In genomic region chr10:110129490-110129889, GRCh38 we compare ENCODE assay signal across 26 cellular contexts.
A peak's percentile ranks its signal among the peaks of the same experiment; 100 is the strongest.
DNase-seq lines count a peak whose midpoint lies in the region; ATAC-seq and TF ChIP-seq lines count a peak whose summit lies in the region.
"Had no signal": no experiment of that assay in that cellular context is flagged by ENCODE, and none has a peak within 500 bp of the region (broad histone marks: within the 10 kb centered on the region; RNA-seq: fewer than 3 reads in every experiment).

No MANE protein-coding gene starts in this region.

- H3K9me3 Mint-ChIP-seq in CD8-positive, alpha-beta memory T cell = no peaks in the 10 kb centered on the region
- H3K9me3 Mint-ChIP-seq in activated CD4-positive, alpha-beta memory T cell treated with anti-CD3 and anti-CD28 coated beads, Interleukin-2, amount 10 ng/mL, durations not matched to agents 7 days and 5 days = no peaks in the 10 kb centered on the region
- H3K9me3 Mint-ChIP-seq in endodermal cell = no peaks in the 10 kb centered on the region
- H3K9me3 Mint-ChIP-seq: IgD-negative memory B cell had no signal

- intact Hi-C loops in A673 (cut with micrococcal nuclease; ENCODE audit: unreplicated experiment) = no loop called here
- intact Hi-C loops in dorsolateral prefrontal cortex (cut with DNase I) = no loop called here

- H3K9ac ChIP-seq in endodermal cell (ENCODE audit: extremely low read depth, low read length, poor library complexity, severe bottlenecking) = no peak overlapping the region
- H3K9ac ChIP-seq: GM23248 had no signal

- no peaks in the 10 kb centered on the region for H3K27me3 ChIP-seq in A673 (replicated peaks; ENCODE audit: insufficient read depth, low read depth, low read length, poor library complexity)
- no peaks in the 10 kb centered on the region for H3K27me3 ChIP-seq in CD8-positive, alpha-beta memory T cell (ENCODE audit: insufficient read depth, low read length, poor library complexity, severe bottlenecking)
- H3K27me3 ChIP-seq in endodermal cell (ENCODE audit: control insufficient read depth, insufficient read depth, low read length, poor library complexity, severe bottlenecking) = no peaks in the 10 kb centered on the region
- no peaks in the 10 kb centered on the region for H3K27me3 ChIP-seq in dorsolateral prefrontal cortex
- H3K27me3 ChIP-seq in foreskin keratinocyte = no peaks in the 10 kb centered on the region

- no peak overlapping the region for H3K4me3 Mint-ChIP-seq in CD8-positive, alpha-beta memory T cell
- H3K4me3 Mint-ChIP-seq in activated CD4-positive, alpha-beta memory T cell treated with anti-CD3 and anti-CD28 coated beads, Interleukin-2, amount 10 ng/mL, durations not matched to agents 7 days and 5 days = no peak overlapping the region
- no peak overlapping the region for H3K4me3 Mint-ChIP-seq in endodermal cell
- H3K4me3 Mint-ChIP-seq: IgD-negative memory B cell had no signal

- no peak overlapping the region for H3K4me3 ChIP-seq in A673 (ENCODE audit: low read depth, low read length, poor library complexity, severe bottlenecking)
- no peak overlapping the region for H3K4me3 ChIP-seq in CD8-positive, alpha-beta memory T cell (ENCODE audit: low read length)
- no peak overlapping the region for H3K4me3 ChIP-seq in endodermal cell (ENCODE audit: low read length)
- H3K4me3 ChIP-seq in dorsolateral prefrontal cortex = no peak overlapping the region
- H3K4me3 ChIP-seq: GM23248 had no signal

- CTCF ChIA-PET in A673 (lab: Charles Lee) = no interaction called here
- CTCF ChIA-PET in CD8-positive, alpha-beta memory T cell (lab: Charles Lee) = interaction anchor here (1.0 kb wide), 1 partner anchor 149 kb away, joined by 3 read pairs; no protein-coding TSS in a partner anchor
- CTCF ChIA-PET in activated CD4-positive, alpha-beta memory T cell treated with anti-CD3 and anti-CD28 coated beads, Interleukin-2, amount 10 ng/mL, durations not matched to agents 7 days and 5 days (lab: Charles Lee) = interaction anchor here (0.7 kb wide), 2 partner anchors 20 to 245 kb away, joined by 3 read pairs; no protein-coding TSS in a partner anchor

- H3K27ac Mint-ChIP-seq in CD8-positive, alpha-beta memory T cell = peak overlapping the region in 5 of 8 donors; percentile 28 to 87 (median 69)
- peak overlapping the region; percentile 56 for H3K27ac Mint-ChIP-seq in activated CD4-positive, alpha-beta memory T cell treated with anti-CD3 and anti-CD28 coated beads, Interleukin-2, amount 10 ng/mL, durations not matched to agents 7 days and 5 days
- peak overlapping the region; percentile 12 for H3K27ac Mint-ChIP-seq in endodermal cell

- H3K9me3 ChIP-seq in A673 (ENCODE audit: low read depth, low read length, poor library complexity, severe bottlenecking) (no peaks in the 10 kb centered on the region), endodermal cell (ENCODE audit: control insufficient read depth, low read length) (no peaks in the 10 kb centered on the region)
- no peaks in the 10 kb centered on the region for H3K9me3 ChIP-seq in CD8-positive, alpha-beta memory T cell (ENCODE audit: low read length)

- H3K27ac ChIP-seq in A673 (ENCODE audit: low read depth, low read length, poor library complexity, severe bottlenecking) (peak overlapping the region; percentile 14), endodermal cell (ENCODE audit: low read depth, low read length) (no peak overlapping the region), dorsolateral prefrontal cortex (peak overlapping the region in 7 of 59 donors; percentile 7 to 27 (median 14)), foreskin keratinocyte (no peak overlapping the region)
- no peak overlapping the region for H3K27ac ChIP-seq in CD8-positive, alpha-beta memory T cell (ENCODE audit: low read depth, low read length)
- H3K27ac ChIP-seq: C4-2B, GM23248, RWPE1 had no signal

- no peak for TF ChIP-seq CTCF in A673 (conservative IDR thresholded peaks at IDR 0.05; ENCODE audit: low read depth, low read length)
- TF ChIP-seq CTCF in endodermal cell (conservative IDR thresholded peaks at IDR 0.05) = no peak
- no peak for TF ChIP-seq CTCF in dorsolateral prefrontal cortex (IDR thresholded peaks at IDR 0.05 in 54 of 56, conservative IDR thresholded peaks at IDR 0.05 in 2 of 56; ENCODE audit: low read depth in 1 of 56, partially characterized antibody in 56 of 56)
- no peak for TF ChIP-seq CTCF in foreskin keratinocyte (conservative IDR thresholded peaks at IDR 0.05)

- peaks cover 0 to 3% of the 10 kb centered on the region in 2 donors for H3K27me3 Mint-ChIP-seq in CD8-positive, alpha-beta memory T cell
- H3K27me3 Mint-ChIP-seq in activated CD4-positive, alpha-beta memory T cell treated with anti-CD3 and anti-CD28 coated beads, Interleukin-2, amount 10 ng/mL, durations not matched to agents 7 days and 5 days = no peaks in the 10 kb centered on the region
- H3K27me3 Mint-ChIP-seq in endodermal cell (ENCODE audit: insufficient read depth) = no peaks in the 10 kb centered on the region
- H3K27me3 Mint-ChIP-seq: IgD-negative memory B cell had no signal

- ATAC-seq in GM18498 (IDR thresholded peaks at IDR 0.05; ENCODE audit: unreplicated experiment) (no peak), foreskin keratinocyte (no peak)
- ATAC-seq: HCT116, PC-3 had no signal

- no peak for DNase-seq in A673 (ENCODE audit: low spot score)
- no peak for DNase-seq in CD8-positive, alpha-beta memory T cell
- no peak for DNase-seq in activated CD4-positive, alpha-beta memory T cell treated with anti-CD3 and anti-CD28 coated beads, Interleukin-2, amount 10 ng/mL, durations not matched to agents 7 days and 5 days
- no peak for DNase-seq in endodermal cell
- DNase-seq in dorsolateral prefrontal cortex = no peak
- DNase-seq in activated CD4-positive, alpha-beta T cell treated with anti-CD3 and anti-CD28 coated beads, Interleukin-2, amount 50 U/mL, for 48 hours = no peak
- no peak for DNase-seq in foreskin keratinocyte
- DNase-seq: ACHN, AML-193, DMS 273 treated with DMSO at 0.1 percent for 48 hours, DND-41, GM23248, Karpas-422, NCI-H1048, NCI-H1436, NCI-H1930, NCI-H226, NCI-H524, NCI-H82, PC-3, SIG-M5 had no signal

- H3K36me3 Mint-ChIP-seq in CD8-positive, alpha-beta memory T cell = peaks cover 9 to 84% (median 35%) of the 10 kb centered on the region in 3 donors
- peaks cover 74% of the 10 kb centered on the region for H3K36me3 Mint-ChIP-seq in activated CD4-positive, alpha-beta memory T cell treated with anti-CD3 and anti-CD28 coated beads, Interleukin-2, amount 10 ng/mL, durations not matched to agents 7 days and 5 days (ENCODE audit: low read depth)
- H3K36me3 Mint-ChIP-seq in endodermal cell (ENCODE audit: low read depth) = peaks cover 74% of the 10 kb centered on the region

- no peaks in the 10 kb centered on the region for H3K4me1 ChIP-seq in A673 (ENCODE audit: insufficient read depth, low read length, poor library complexity, severe bottlenecking)
- H3K4me1 ChIP-seq in CD8-positive, alpha-beta memory T cell (ENCODE audit: insufficient read depth, low read length) = no peaks in the 10 kb centered on the region
- H3K4me1 ChIP-seq in endodermal cell (ENCODE audit: control insufficient read depth, insufficient read depth, low read length) = peaks cover 2% of the 10 kb centered on the region
- H3K4me1 ChIP-seq in foreskin keratinocyte = no peaks in the 10 kb centered on the region

- H3K36me3 ChIP-seq in A673 (ENCODE audit: insufficient read depth, low read length, poor library complexity, severe bottlenecking) (peaks cover 40% of the 10 kb centered on the region), endodermal cell (ENCODE audit: control insufficient read depth, insufficient read depth, low read length) (peaks cover 64% of the 10 kb centered on the region)
- H3K36me3 ChIP-seq in CD8-positive, alpha-beta memory T cell (ENCODE audit: insufficient read depth, low read length) = peaks cover 58% of the 10 kb centered on the region

- BruUV-seq in A673 (replicated peaks; lab: Mats Ljungman, UMichigan) = no TSS peak

- no peaks in the 10 kb centered on the region for H3K4me1 Mint-ChIP-seq in CD8-positive, alpha-beta memory T cell
- H3K4me1 Mint-ChIP-seq in activated CD4-positive, alpha-beta memory T cell treated with anti-CD3 and anti-CD28 coated beads, Interleukin-2, amount 10 ng/mL, durations not matched to agents 7 days and 5 days = peaks cover 3% of the 10 kb centered on the region
- peaks cover 9% of the 10 kb centered on the region for H3K4me1 Mint-ChIP-seq in endodermal cell

- POLR2A ChIA-PET in A673 (lab: Charles Lee; ENCODE audit: low non-redundant PET) = no interaction called here
- POLR2A ChIA-PET in CD8-positive, alpha-beta memory T cell (lab: Charles Lee) = no interaction called here
- POLR2A ChIA-PET in activated CD4-positive, alpha-beta memory T cell treated with anti-CD3 and anti-CD28 coated beads, Interleukin-2, amount 10 ng/mL, durations not matched to agents 7 days and 5 days (lab: Charles Lee) = interaction anchor here (0.6 to 0.8 kb wide), 2 partner anchors 19 to 90 kb away, joined by 3 read pairs; no protein-coding TSS in a partner anchor

Comparison
In these comparisons a context has a peak if more than half of its experiments do, and no peak if none do; other contexts are left out.
1. H3K27ac Mint-ChIP-seq: peak in every context shown above with its lines; median percentile 69 in CD8-positive, alpha-beta memory T cell; 56 in activated CD4-positive, alpha-beta memory T cell treated with anti-CD3 and anti-CD28 coated beads, Interleukin-2, amount 10 ng/mL, durations not matched to agents 7 days and 5 days; 12 in endodermal cell.